1 cellular context compared by ENCODE assay signal in the genomic region with DNA sequence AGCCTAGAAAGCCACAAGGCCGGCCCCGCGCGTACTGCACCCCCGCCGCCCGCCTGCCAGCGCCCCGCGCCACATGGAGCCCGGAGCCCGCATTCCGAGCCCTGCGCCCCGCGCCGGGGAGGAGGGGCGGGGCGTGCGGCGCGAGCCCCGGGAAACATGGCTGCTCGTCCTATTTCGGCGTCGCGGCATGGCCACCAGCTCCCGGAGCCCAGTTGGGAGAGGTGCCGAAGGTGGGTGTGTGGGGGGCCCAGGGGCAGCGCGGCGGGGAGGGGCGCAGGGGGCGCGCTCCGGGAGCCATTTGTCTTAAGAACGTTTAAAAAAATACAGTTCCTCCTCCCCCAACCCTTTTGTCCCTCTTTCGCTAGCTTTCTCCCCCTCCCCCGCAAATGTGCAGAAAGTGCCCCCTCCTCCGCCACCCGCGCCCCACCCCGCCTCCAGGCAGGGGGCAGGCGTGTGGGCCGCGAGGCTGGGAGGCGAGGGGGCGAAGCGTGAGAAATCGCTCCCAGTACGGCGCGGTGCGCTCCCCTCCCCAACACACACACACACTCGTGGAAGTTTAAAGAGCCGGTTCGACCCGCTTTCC.
TF ChIP-seq lines count a peak whose summit lies in the region.

No MANE protein-coding gene starts in this region.

TF ChIP-seq in SK-N-SH treated with all-trans-retinoic acid at 6 μM for 48 hours, 23 proteins besides CTCF, POLR2A, EP300 and RAD21 (continued from another document):
- TF ChIP-seq, protein P1, sequence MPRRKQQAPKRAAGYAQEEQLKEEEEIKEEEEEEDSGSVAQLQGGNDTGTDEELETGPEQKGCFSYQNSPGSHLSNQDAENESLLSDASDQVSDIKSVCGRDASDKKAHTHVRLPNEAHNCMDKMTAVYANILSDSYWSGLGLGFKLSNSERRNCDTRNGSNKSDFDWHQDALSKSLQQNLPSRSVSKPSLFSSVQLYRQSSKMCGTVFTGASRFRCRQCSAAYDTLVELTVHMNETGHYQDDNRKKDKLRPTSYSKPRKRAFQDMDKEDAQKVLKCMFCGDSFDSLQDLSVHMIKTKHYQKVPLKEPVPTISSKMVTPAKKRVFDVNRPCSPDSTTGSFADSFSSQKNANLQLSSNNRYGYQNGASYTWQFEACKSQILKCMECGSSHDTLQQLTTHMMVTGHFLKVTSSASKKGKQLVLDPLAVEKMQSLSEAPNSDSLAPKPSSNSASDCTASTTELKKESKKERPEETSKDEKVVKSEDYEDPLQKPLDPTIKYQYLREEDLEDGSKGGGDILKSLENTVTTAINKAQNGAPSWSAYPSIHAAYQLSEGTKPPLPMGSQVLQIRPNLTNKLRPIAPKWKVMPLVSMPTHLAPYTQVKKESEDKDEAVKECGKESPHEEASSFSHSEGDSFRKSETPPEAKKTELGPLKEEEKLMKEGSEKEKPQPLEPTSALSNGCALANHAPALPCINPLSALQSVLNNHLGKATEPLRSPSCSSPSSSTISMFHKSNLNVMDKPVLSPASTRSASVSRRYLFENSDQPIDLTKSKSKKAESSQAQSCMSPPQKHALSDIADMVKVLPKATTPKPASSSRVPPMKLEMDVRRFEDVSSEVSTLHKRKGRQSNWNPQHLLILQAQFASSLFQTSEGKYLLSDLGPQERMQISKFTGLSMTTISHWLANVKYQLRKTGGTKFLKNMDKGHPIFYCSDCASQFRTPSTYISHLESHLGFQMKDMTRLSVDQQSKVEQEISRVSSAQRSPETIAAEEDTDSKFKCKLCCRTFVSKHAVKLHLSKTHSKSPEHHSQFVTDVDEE (CRISPR knock-in tag; IDR thresholded peaks at IDR 0.05): no peak
- no peak for TF ChIP-seq ESRRG (CRISPR knock-in tag; IDR thresholded peaks at IDR 0.05)
- no peak for TF ChIP-seq TCF4 (CRISPR knock-in tag; IDR thresholded peaks at IDR 0.05; ENCODE audit: borderline replicate concordance)
- no peak for TF ChIP-seq BACH2 (CRISPR knock-in tag; IDR thresholded peaks at IDR 0.05; ENCODE audit: borderline replicate concordance)
